In genomic region chr4:13349096-13349495, GRCh38 we compare ENCODE assay signal across 27 cellular contexts.
DNase-seq lines count a peak whose midpoint lies in the region; FAIRE-seq and TF ChIP-seq lines count a peak whose summit lies in the region.
"Had no signal": no experiment of that assay in that cellular context is flagged by ENCODE, and none has a peak within 500 bp of the region (broad histone marks: within the 10 kb centered on the region; RNA-seq: fewer than 3 reads in every experiment).

No MANE protein-coding gene starts in this region.

- DNase-seq in AG08396 (ENCODE audit: low spot score) = peak; percentile 6
- peak; percentile 9 for DNase-seq in HFFc6
- DNase-seq in astrocyte (ENCODE audit: low read depth) = peak; percentile 70
- DNase-seq in fibroblast of villous mesenchyme (ENCODE audit: low read depth) = peak; percentile 29
- DNase-seq in NCI-H345 treated with DMSO at 0.1 percent for 48 hours (lab: John Stamatoyannopoulos, UW; ENCODE audit: unreplicated experiment) = no peak
- DNase-seq in AML-193 (lab: John Stamatoyannopoulos, UW) = no peak
- DNase-seq in GM13977 (ENCODE audit: low spot score) = no peak
- no peak for DNase-seq in effector memory CD4-positive, alpha-beta T cell
- DNase-seq: activated CD4-positive, alpha-beta memory T cell treated with anti-CD3 and anti-CD28 coated beads for 36 hours; activated CD4-positive, CD25-positive, alpha-beta regulatory T cell treated with anti-CD3 and anti-CD28 coated beads, Interleukin-2, amount 50 U/mL, for 72 hours; activated effector memory CD4-positive, alpha-beta T cell treated with Interleukin-2 at 50 U/mL for 16 hours; aorta; DND-41; foreskin melanocyte; lower lobe of right lung; mucosa of descending colon; NCI-H1105; NCI-H1930; stomach; T-helper 17 cell; thyroid gland had no signal

- H3K4me1 Mint-ChIP-seq in HFFc6 (ENCODE audit: low read depth) (peaks cover 35% of the 10 kb centered on the region), astrocyte (ENCODE audit: low read depth, unreplicated experiment) (peaks cover 7% of the 10 kb centered on the region)
- H3K4me1 Mint-ChIP-seq: GM23338, T-helper 17 cell had no signal

- H3K4me1 ChIP-seq in astrocyte (ENCODE audit: insufficient read depth, low read length) = no peaks in the 10 kb centered on the region
- no peaks in the 10 kb centered on the region for H3K4me1 ChIP-seq in effector memory CD4-positive, alpha-beta T cell (ENCODE audit: control insufficient read depth, insufficient read depth, low read length, poor library complexity, severe bottlenecking)
- H3K4me1 ChIP-seq: BLaER1 treated with 17β-estradiol and CSF1 and Interleukin-3, amounts not matched to agents 10 nM and 100 nM; lower lobe of right lung; stomach; thyroid gland had no signal

- in situ Hi-C loops in GM13977 (cut with MboI; ENCODE audit: low pct_unique_long_range_greater_than_20kb, low sequenced_read_pairs, unreplicated experiment) = no loop called here

- H3K4me2 ChIP-seq in astrocyte (ENCODE audit: low read length) = no peak overlapping the region
- H3K4me2 ChIP-seq: GM23338 had no signal

- H3K36me3 ChIP-seq in astrocyte (ENCODE audit: insufficient read depth, low read length) = no peaks in the 10 kb centered on the region
- H3K36me3 ChIP-seq in effector memory CD4-positive, alpha-beta T cell (ENCODE audit: control insufficient read depth, insufficient read depth, low read length) = no peaks in the 10 kb centered on the region
- H3K36me3 ChIP-seq: BLaER1 treated with 17β-estradiol and CSF1 and Interleukin-3, amounts not matched to agents 10 nM and 100 nM; lower lobe of right lung; thyroid gland had no signal

- no peak for FAIRE-seq in astrocyte (lab: Jason Lieb, UNC)
- FAIRE-seq: GM12891 had no signal

- no peaks in the 10 kb centered on the region for H4K20me1 ChIP-seq in astrocyte (ENCODE audit: insufficient read depth, low read length)
- H4K20me1 ChIP-seq: BLaER1 treated with 17β-estradiol and CSF1 and Interleukin-3, amounts not matched to agents 10 nM and 100 nM had no signal

- H3K9me3 ChIP-seq in astrocyte (ENCODE audit: insufficient read depth, low read depth, low read length) = no peaks in the 10 kb centered on the region
- H3K9me3 ChIP-seq in effector memory CD4-positive, alpha-beta T cell (ENCODE audit: control insufficient read depth, low read length) = no peaks in the 10 kb centered on the region
- H3K9me3 ChIP-seq: BLaER1 treated with 17β-estradiol and CSF1 and Interleukin-3, amounts not matched to agents 10 nM and 100 nM; lower lobe of right lung; mucosa of descending colon; thyroid gland had no signal

- H3K27ac Mint-ChIP-seq in HFFc6 (no peak overlapping the region; the same call in 1 of the 2 replicates), astrocyte (ENCODE audit: unreplicated experiment) (no peak overlapping the region)
- H3K27ac Mint-ChIP-seq: activated CD4-positive, alpha-beta memory T cell treated with anti-CD3 and anti-CD28 coated beads for 36 hours; activated naive CD8-positive, alpha-beta T cell; GM23338; natural killer cell treated with Interleukin-12 subunit alpha and Interleukin-12 subunit beta and Interleukin-15 and Interleukin-18, amount 100 ng/mL, for 72 hours; T-helper 17 cell had no signal

- H3K36me3 Mint-ChIP-seq in HFFc6 (ENCODE audit: low read depth) (peaks cover 16% of the 10 kb centered on the region), astrocyte (ENCODE audit: low read depth, unreplicated experiment) (peaks cover 10% of the 10 kb centered on the region)
- H3K36me3 Mint-ChIP-seq: natural killer cell treated with Interleukin-12 subunit alpha and Interleukin-12 subunit beta and Interleukin-15 and Interleukin-18, amount 100 ng/mL, for 72 hours had no signal

- no peaks in the 10 kb centered on the region for H3K79me2 ChIP-seq in astrocyte (ENCODE audit: insufficient read depth, low read length)

- H3K27ac ChIP-seq in astrocyte (ENCODE audit: low read depth, low read length) = no peak overlapping the region
- H3K27ac ChIP-seq in effector memory CD4-positive, alpha-beta T cell (ENCODE audit: insufficient read depth, low read length, poor library complexity, severe bottlenecking) = no peak overlapping the region
- H3K27ac ChIP-seq: BLaER1 treated with 17β-estradiol and CSF1 and Interleukin-3, amounts not matched to agents 10 nM and 100 nM; lower lobe of right lung; skin epidermis; stomach; thyroid gland had no signal

- no peak overlapping the region for H3K9ac ChIP-seq in astrocyte (ENCODE audit: low read length)
- H3K9ac ChIP-seq: BLaER1 treated with 17β-estradiol and CSF1 and Interleukin-3, amounts not matched to agents 10 nM and 100 nM had no signal

- no peaks in the 10 kb centered on the region for H3K27me3 ChIP-seq in astrocyte (ENCODE audit: insufficient read depth, low read length)
- no peaks in the 10 kb centered on the region for H3K27me3 ChIP-seq in effector memory CD4-positive, alpha-beta T cell (replicated peaks; ENCODE audit: control insufficient read depth, insufficient read depth, low read length, poor library complexity, severe bottlenecking)
- H3K27me3 ChIP-seq: BLaER1 treated with 17β-estradiol and CSF1 and Interleukin-3, amounts not matched to agents 10 nM and 100 nM; stomach; thyroid gland had no signal

- TF ChIP-seq CTCF in HFFc6 (IDR thresholded peaks at IDR 0.05) (no peak), astrocyte (IDR thresholded peaks at IDR 0.05; ENCODE audit: insufficient read depth, low read depth, low read length) (no peak), fibroblast of villous mesenchyme (IDR thresholded peaks at IDR 0.05; ENCODE audit: insufficient read depth, low read depth, low read length) (no peak), GM13977 (IDR thresholded peaks at IDR 0.05; ENCODE audit: extremely low read depth, insufficient read depth, missing control alignments) (no peak)

- H2AFZ ChIP-seq in astrocyte (ENCODE audit: low read depth, low read length) = no peak overlapping the region
- H2AFZ ChIP-seq: GM23338 had no signal

- H3K4me3 ChIP-seq in astrocyte (ENCODE audit: insufficient read depth, low read depth, low read length) = no peak overlapping the region
- no peak overlapping the region for H3K4me3 ChIP-seq in fibroblast of villous mesenchyme (ENCODE audit: low read depth, low read length)
- H3K4me3 ChIP-seq in effector memory CD4-positive, alpha-beta T cell (ENCODE audit: insufficient read depth, low read depth, low read length, poor library complexity, severe bottlenecking) = no peak overlapping the region
- H3K4me3 ChIP-seq: BLaER1 treated with 17β-estradiol and CSF1 and Interleukin-3, amounts not matched to agents 10 nM and 100 nM; GM23338; lower lobe of right lung; mucosa of descending colon; skin epidermis; stomach; thyroid gland had no signal

- no peaks in the 10 kb centered on the region for H3K27me3 Mint-ChIP-seq in HFFc6 (ENCODE audit: insufficient read depth)
- H3K27me3 Mint-ChIP-seq in astrocyte (ENCODE audit: low read depth, unreplicated experiment) = no peaks in the 10 kb centered on the region
- H3K27me3 Mint-ChIP-seq: activated CD4-positive, alpha-beta memory T cell treated with anti-CD3 and anti-CD28 coated beads for 36 hours; activated naive CD8-positive, alpha-beta T cell; natural killer cell treated with Interleukin-12 subunit alpha and Interleukin-12 subunit beta and Interleukin-15 and Interleukin-18, amount 100 ng/mL, for 72 hours; T-helper 17 cell had no signal

- H3K4me3 Mint-ChIP-seq in HFFc6 (no peak overlapping the region), astrocyte (ENCODE audit: unreplicated experiment) (no peak overlapping the region)
- H3K4me3 Mint-ChIP-seq: activated CD4-positive, alpha-beta memory T cell treated with anti-CD3 and anti-CD28 coated beads for 36 hours; activated naive CD8-positive, alpha-beta T cell; GM23338; natural killer cell treated with Interleukin-12 subunit alpha and Interleukin-12 subunit beta and Interleukin-15 and Interleukin-18, amount 100 ng/mL, for 72 hours; T-helper 17 cell had no signal

- no peaks in the 10 kb centered on the region; the same call in 1 of the 2 replicates for H3K9me3 Mint-ChIP-seq in HFFc6
- H3K9me3 Mint-ChIP-seq in astrocyte (ENCODE audit: unreplicated experiment) = peaks cover 3% of the 10 kb centered on the region

Comparison
In these comparisons a context has a peak if more than half of its experiments do, and no peak if none do; other contexts are left out.
1. DNase-seq: peak in AG08396 (single experiment), HFFc6 (single experiment), astrocyte (single experiment) and fibroblast of villous mesenchyme (single experiment); none in NCI-H345 treated with DMSO at 0.1 percent for 48 hours (single experiment), AML-193 (0 of 2), GM13977 (single experiment) and effector memory CD4-positive, alpha-beta T cell (0 of 3).